In genomic region chr1:16717174-16718108, GRCh38 we compare ENCODE assay signal across 11 cellular contexts. TPM values are rescaled to one million over a fixed set of nuclear protein-coding genes. Genes with fewer than 3 reads are reported as not detected.
A peak's percentile ranks its signal among the peaks of the same experiment; 100 is the strongest.
DNase-seq lines count a peak whose midpoint lies in the region; ATAC-seq and TF ChIP-seq lines count a peak whose summit lies in the region.
"Had no signal": no experiment of that assay in that cellular context is flagged by ENCODE, and none has a peak within 500 bp of the region (broad histone marks: within the 10 kb centered on the region; RNA-seq: fewer than 3 reads in every experiment).

No MANE protein-coding gene starts in this region.

- no peaks in the 10 kb centered on the region for H3K36me3 ChIP-seq in Panc1 (ENCODE audit: control insufficient read depth, insufficient read depth, low read length)

- in situ Hi-C loops in GM13976 (cut with MboI; ENCODE audit: low sequenced_read_pairs, unreplicated experiment) (no loop called here), Panc1 (cut with HindIII; ENCODE audit: low pct_unique_long_range_greater_than_20kb, low sequenced_read_pairs) (no loop called here)

- TF ChIP-seq CTCF in GM13976 (IDR thresholded peaks at IDR 0.05; ENCODE audit: borderline replicate concordance, control extremely low read depth, extremely low read depth, insufficient read depth, missing control alignments) = no peak
- TF ChIP-seq CTCF in Panc1 (IDR thresholded peaks at IDR 0.05) = no peak

- POLR2A ChIA-PET in Panc1 (lab: Charles Lee) = no interaction called here

- H3K4me3 ChIP-seq in Panc1 (ENCODE audit: low read depth in 2 of 2, low read length in 2 of 2) = no peak overlapping the region

- ATAC-seq in Panc1 (peak; percentile 46; the same call in 1 of the 2 replicates), esophagus mucosa (peak; percentile 1), HG03520 (IDR thresholded peaks at IDR 0.05; ENCODE audit: unreplicated experiment) (no peak)
- ATAC-seq: activated CD8-positive, alpha-beta T cell treated with anti-CD3 and anti-CD28 coated beads for 36 hours; naive thymus-derived CD4-positive, alpha-beta T cell had no signal

- DNase-seq in GM13976 (ENCODE audit: low spot score) = peak; percentile 43
- DNase-seq in Panc1 (ENCODE audit: low read depth, low spot score) = no peak
- DNase-seq in posterior cingulate gyrus = peak in 6 of 10 donors; percentile 49 to 90 (median 78)
- no peak for DNase-seq in activated gamma-delta T cell treated with Interleukin-2 at 50 U/mL for 16 hours
- DNase-seq in occipital lobe (lab: John Stamatoyannopoulos, UW) = no peak
- no peak for DNase-seq in SIG-M5 treated with dmso at 0.1 percent for 504 hours (lab: John Stamatoyannopoulos, UW; ENCODE audit: unreplicated experiment)
- DNase-seq: activated CD8-positive, alpha-beta T cell treated with anti-CD3 and anti-CD28 coated beads for 36 hours; foreskin fibroblast; naive thymus-derived CD4-positive, alpha-beta T cell had no signal

- H3K27ac ChIP-seq in Panc1 (ENCODE audit: low read length) = no peak overlapping the region

- intact Hi-C loops in Panc1 (cut with micrococcal nuclease; ENCODE audit: unreplicated experiment) (no loop called here), posterior cingulate gyrus (cut with DNase I) (no loop called here)

- H3K9me3 ChIP-seq in Panc1 (ENCODE audit: control insufficient read depth, insufficient read depth, low read depth, low read length) = no peaks in the 10 kb centered on the region

- H3K27me3 ChIP-seq in Panc1 (ENCODE audit: control insufficient read depth, insufficient read depth, low read length) = no peaks in the 10 kb centered on the region

- no TSS peak for BruUV-seq in Panc1 (replicated peaks; lab: Mats Ljungman, UMichigan)

- H3K4me1 ChIP-seq in Panc1 (ENCODE audit: control insufficient read depth, insufficient read depth, low read length) = no peaks in the 10 kb centered on the region

- CTCF ChIA-PET in Panc1 (lab: Charles Lee) = no interaction called here

RNA-seq across cellular contexts. Expression of gene RNU1-4, which starts 22.9 kb away (rescaled TPM):
- total RNA-seq in Panc1 (2021; ENCODE audit: unreplicated experiment) (1,290 TPM), esophagus mucosa (6,387 TPM), occipital lobe (under 0.01 TPM)
- polyA plus RNA-seq in Panc1 (2012; ENCODE audit: insufficient read length) = 2.5 TPM
- polyA plus RNA-seq: naive thymus-derived CD4-positive, alpha-beta T cell had no signal

RNA-seq across cellular contexts. Expression of gene RNU1-3, which starts 50.7 kb away (rescaled TPM):
- total RNA-seq in Panc1 (2021; ENCODE audit: unreplicated experiment) = 1,290 TPM
- 2.5 TPM for polyA plus RNA-seq in Panc1 (2012; ENCODE audit: insufficient read length)
- total RNA-seq in esophagus mucosa = 6,387 TPM
- under 0.01 TPM for total RNA-seq in occipital lobe
- polyA plus RNA-seq: naive thymus-derived CD4-positive, alpha-beta T cell had no signal

Comparison
In these comparisons a context has a peak if more than half of its experiments do, and no peak if none do; other contexts are left out.
1. DNase-seq: peak in GM13976 (single experiment) and posterior cingulate gyrus (6 of 10); none in Panc1 (single experiment), activated gamma-delta T cell treated with Interleukin-2 at 50 U/mL for 16 hours (single experiment), occipital lobe (single experiment) and SIG-M5 treated with dmso at 0.1 percent for 504 hours (single experiment).
2. RNA of gene RNU1-4, which starts 22.9 kb away (total RNA-seq): 6,387 TPM in esophagus mucosa (single experiment) and 1,290 TPM in Panc1 (single experiment); under 0.01 TPM in occipital lobe (single experiment); every median in the first group is over 1,000 times any median in the second.
3. RNA of gene RNU1-3, which starts 50.7 kb away (total RNA-seq): 6,387 TPM in esophagus mucosa (single experiment) and 1,290 TPM in Panc1 (single experiment); under 0.01 TPM in occipital lobe (single experiment); every median in the first group is over 1,000 times any median in the second.